ENCODE assay signal across 18 cellular contexts in the genomic region with DNA sequence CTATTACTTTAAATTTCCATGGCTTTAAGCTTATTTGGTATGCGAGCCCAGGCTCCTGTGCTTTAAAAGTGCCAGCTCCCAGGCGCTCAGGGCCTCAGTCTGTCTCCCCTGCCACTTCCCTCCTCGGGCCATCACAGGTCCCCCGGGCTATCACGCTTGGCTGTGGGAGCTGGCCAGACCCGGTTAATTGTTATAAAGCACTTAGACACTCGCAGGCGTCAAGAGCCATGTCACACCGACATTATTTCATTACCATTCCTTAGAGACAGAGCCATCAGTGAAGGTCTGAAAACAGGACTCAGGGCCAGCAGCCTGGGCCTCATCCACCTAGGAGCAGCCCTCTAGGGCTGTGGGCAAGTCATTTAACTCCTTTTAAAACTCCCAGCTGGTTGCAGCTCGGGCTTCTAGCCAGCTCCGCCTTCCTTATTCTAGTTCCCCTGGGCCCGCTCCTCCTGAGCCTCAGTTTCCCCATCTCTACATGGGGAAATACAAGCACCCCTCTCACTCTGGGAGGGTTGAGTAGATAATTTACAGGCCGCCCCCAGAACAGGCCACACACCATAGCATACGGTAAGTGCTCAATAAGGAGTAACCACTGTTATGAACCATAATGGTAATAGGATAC.
DNase-seq lines count a peak whose midpoint lies in the region; ATAC-seq and TF ChIP-seq lines count a peak whose summit lies in the region.
"Had no signal": no experiment of that assay in that cellular context is flagged by ENCODE, and none has a peak within 500 bp of the region (broad histone marks: within the 10 kb centered on the region; RNA-seq: fewer than 3 reads in every experiment).

No MANE protein-coding gene starts in this region.

- no peaks in the 10 kb centered on the region for H3K36me3 Mint-ChIP-seq in chondrocyte (ENCODE audit: low read depth)
- no peaks in the 10 kb centered on the region for H3K36me3 Mint-ChIP-seq in activated CD8-positive, alpha-beta T cell treated with anti-CD3 and anti-CD28 coated beads, Interleukin-2, amount 10 ng/mL, durations not matched to agents 7 days and 5 days (ENCODE audit: low read depth)

- peaks cover 15% of the 10 kb centered on the region for H3K27me3 Mint-ChIP-seq in chondrocyte (ENCODE audit: low read depth)
- no peaks in the 10 kb centered on the region for H3K27me3 Mint-ChIP-seq in activated CD8-positive, alpha-beta T cell treated with anti-CD3 and anti-CD28 coated beads, Interleukin-2, amount 10 ng/mL, durations not matched to agents 7 days and 5 days (ENCODE audit: low read depth)

- intact Hi-C loops in Right ventricle myocardium superior (cut with DNase I) (no loop called here), aorta (cut with DNase I) (no loop called here)

- ATAC-seq in Right ventricle myocardium superior (ENCODE audit: poor library complexity) (no peak), aorta (ENCODE audit: low FRiP score) (no peak), GM21576 (IDR thresholded peaks at IDR 0.05; ENCODE audit: unreplicated experiment) (no peak)
- ATAC-seq in activated CD8-positive, alpha-beta T cell treated with anti-CD3 and anti-CD28 coated beads, Interleukin-2, amount 10 ng/mL, durations not matched to agents 7 days and 5 days = no peak
- ATAC-seq: A549 had no signal

- no peaks in the 10 kb centered on the region for H3K27me3 ChIP-seq in right atrium auricular region
- no peaks in the 10 kb centered on the region for H3K27me3 ChIP-seq in aorta (ENCODE audit: control insufficient read depth in 1 of 2, insufficient read depth in 2 of 2, low read length in 1 of 2)

- TF ChIP-seq CTCF in right atrium auricular region (IDR thresholded peaks at IDR 0.05) (no peak), chondrocyte (IDR thresholded peaks at IDR 0.05) (no peak)

- no peak overlapping the region for H3K4me3 Mint-ChIP-seq in chondrocyte (ENCODE audit: unreplicated experiment)
- no peak overlapping the region for H3K4me3 Mint-ChIP-seq in activated CD8-positive, alpha-beta T cell treated with anti-CD3 and anti-CD28 coated beads, Interleukin-2, amount 10 ng/mL, durations not matched to agents 7 days and 5 days

- DNase-seq in Right ventricle myocardium superior (peak; percentile 28), right atrium auricular region (ENCODE audit: low spot score) (no peak), chondrocyte (ENCODE audit: low spot score) (peak; percentile 63), mesenteric fat pad (ENCODE audit: low spot score) (peak; percentile 73), aorta (peak; percentile 15 to 34), EL (no peak)
- DNase-seq in activated CD8-positive, alpha-beta T cell treated with anti-CD3 and anti-CD28 coated beads, Interleukin-2, amount 10 ng/mL, durations not matched to agents 7 days and 5 days = no peak
- DNase-seq: C1 segment of cervical spinal cord, DMS 273 treated with DMSO at 0.1 percent for 48 hours, GOT3, KG1, NCI-H1092 treated with DMSO at 0.1 percent for 48 hours, NCI-H1694, NCI-H226, NCI-H526, SIG-M5 had no signal

- POLR2A ChIA-PET in activated CD8-positive, alpha-beta T cell treated with anti-CD3 and anti-CD28 coated beads, Interleukin-2, amount 10 ng/mL, durations not matched to agents 7 days and 5 days (lab: Charles Lee) = no interaction called here

- H3K27ac ChIP-seq in right atrium auricular region (no peak overlapping the region), aorta (ENCODE audit: low read depth in 1 of 2, low read length in 2 of 2) (no peak overlapping the region)
- H3K27ac ChIP-seq: A549 had no signal

- H3K9me3 ChIP-seq in right atrium auricular region (no peaks in the 10 kb centered on the region), aorta (ENCODE audit: control insufficient read depth, low read length) (no peaks in the 10 kb centered on the region)
- H3K9me3 ChIP-seq: A549 had no signal

- H3K9me3 Mint-ChIP-seq in chondrocyte (ENCODE audit: low read depth) = no peaks in the 10 kb centered on the region
- H3K9me3 Mint-ChIP-seq in activated CD8-positive, alpha-beta T cell treated with anti-CD3 and anti-CD28 coated beads, Interleukin-2, amount 10 ng/mL, durations not matched to agents 7 days and 5 days (ENCODE audit: insufficient read depth) = no peaks in the 10 kb centered on the region

- H3K27ac Mint-ChIP-seq in chondrocyte (ENCODE audit: unreplicated experiment) = no peak overlapping the region
- no peak overlapping the region for H3K27ac Mint-ChIP-seq in activated CD8-positive, alpha-beta T cell treated with anti-CD3 and anti-CD28 coated beads, Interleukin-2, amount 10 ng/mL, durations not matched to agents 7 days and 5 days

- H3K4me1 Mint-ChIP-seq in chondrocyte (ENCODE audit: low read depth) = no peaks in the 10 kb centered on the region
- no peaks in the 10 kb centered on the region for H3K4me1 Mint-ChIP-seq in activated CD8-positive, alpha-beta T cell treated with anti-CD3 and anti-CD28 coated beads, Interleukin-2, amount 10 ng/mL, durations not matched to agents 7 days and 5 days (ENCODE audit: low read depth)

- H3K4me3 ChIP-seq in right atrium auricular region (no peak overlapping the region), aorta (ENCODE audit: low read length in 2 of 2) (no peak overlapping the region)
- H3K4me3 ChIP-seq: A549 had no signal

- H3K4me1 ChIP-seq in right atrium auricular region (no peaks in the 10 kb centered on the region), aorta (ENCODE audit: control insufficient read depth in 1 of 2, insufficient read depth in 2 of 2, low read length in 2 of 2) (no peaks in the 10 kb centered on the region)
- H3K4me1 ChIP-seq: A549 had no signal

- no peaks in the 10 kb centered on the region for H3K36me3 ChIP-seq in right atrium auricular region
- no peaks in the 10 kb centered on the region for H3K36me3 ChIP-seq in aorta (ENCODE audit: control insufficient read depth in 1 of 2, insufficient read depth in 2 of 2, low read length in 1 of 2)

- CTCF ChIA-PET in activated CD8-positive, alpha-beta T cell treated with anti-CD3 and anti-CD28 coated beads, Interleukin-2, amount 10 ng/mL, durations not matched to agents 7 days and 5 days (lab: Charles Lee) = no interaction called here

- WGBS in aorta, 2 donors = 69 to 76% methylated on average over 14 of the region's 14 CpGs

Comparison
In these comparisons a context has a peak if more than half of its experiments do, and no peak if none do; other contexts are left out.
1. DNase-seq: peak in Right ventricle myocardium superior (single experiment), chondrocyte (single experiment), mesenteric fat pad (single experiment) and aorta (2 of 2); none in right atrium auricular region (single experiment), EL (single experiment) and activated CD8-positive, alpha-beta T cell treated with anti-CD3 and anti-CD28 coated beads, Interleukin-2, amount 10 ng/mL, durations not matched to agents 7 days and 5 days (single experiment).